24 cellular contexts compared by ENCODE assay signal in the genomic region with DNA sequence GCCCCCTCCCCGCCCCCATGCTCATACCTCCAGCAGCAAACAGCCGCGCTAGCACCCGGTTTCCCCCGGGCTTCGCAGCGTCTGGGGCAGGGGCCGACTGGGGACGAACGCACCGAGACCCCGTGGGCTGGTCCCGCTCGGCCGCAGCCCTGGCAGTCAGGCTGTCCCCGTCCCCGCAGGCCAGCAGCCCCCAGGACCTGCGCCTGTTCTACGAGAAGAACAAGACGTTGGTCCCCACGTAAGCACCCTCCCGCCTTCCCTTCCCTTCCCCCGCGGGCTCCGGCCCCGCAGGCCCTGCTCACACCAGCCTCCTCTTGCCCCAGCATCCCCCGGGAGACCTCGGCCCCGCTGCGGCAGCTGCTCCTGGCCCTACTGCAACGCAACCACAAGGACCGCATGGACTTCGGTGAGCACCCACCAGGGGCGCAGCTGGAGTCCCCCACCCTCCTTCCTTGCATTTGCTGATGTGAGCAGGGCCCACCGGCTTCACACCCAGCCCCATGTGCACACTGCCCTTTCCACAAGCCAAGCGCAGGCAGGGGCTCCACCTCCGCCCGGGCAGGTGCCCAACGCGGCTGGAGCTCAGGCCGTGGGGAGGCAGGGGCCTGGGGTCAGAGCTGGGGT. TPM values are rescaled to one million over a fixed set of nuclear protein-coding genes. Genes with fewer than 3 reads are reported as not detected.
DNase-seq lines count a peak whose midpoint lies in the region; ATAC-seq and TF ChIP-seq lines count a peak whose summit lies in the region.
"Had no signal": no experiment of that assay in that cellular context is flagged by ENCODE, and none has a peak within 500 bp of the region (broad histone marks: within the 10 kb centered on the region; RNA-seq: fewer than 3 reads in every experiment).

No MANE protein-coding gene starts in this region.

- H3K27me3 ChIP-seq in right lobe of liver (no peaks in the 10 kb centered on the region), spleen (replicated peaks in 1 of 7) (no peaks in the 10 kb centered on the region), vagina (no peaks in the 10 kb centered on the region)
- H3K27me3 ChIP-seq: MG63 had no signal

- no peak for TF ChIP-seq CTCF in right lobe of liver (IDR thresholded peaks at IDR 0.05)
- no peak for TF ChIP-seq CTCF in spleen (IDR thresholded peaks at IDR 0.05 in 8 of 11, conservative IDR thresholded peaks at IDR 0.05 in 3 of 11)
- no peak for TF ChIP-seq CTCF in vagina (IDR thresholded peaks at IDR 0.05)

- no peak for ATAC-seq in left ventricle myocardium superior
- ATAC-seq in Right ventricle myocardium inferior: no peak
- no peak for ATAC-seq in right lobe of liver
- no peak for ATAC-seq in activated T-cell treated with anti-CD3 and anti-CD28 coated beads, Interleukin-2, amount 50 U/mL, for 72 hours (replicated peaks in 1 of 2)
- ATAC-seq: CD8-positive, alpha-beta T cell had no signal

- H3K4me1 ChIP-seq in right lobe of liver (no peaks in the 10 kb centered on the region), spleen (peaks cover 5 to 45% (median 22%) of the 10 kb centered on the region in 6 donors), vagina (peaks cover 21% of the 10 kb centered on the region)
- H3K4me1 ChIP-seq: Caco-2 had no signal

- H3K36me3 Mint-ChIP-seq in activated T-cell treated with anti-CD3 and anti-CD28 coated beads, Interleukin-2, amount 50 U/mL, for 72 hours (ENCODE audit: insufficient read depth in 2 of 2): no peaks in the 10 kb centered on the region

- peak; percentile 25 for DNase-seq in left ventricle myocardium superior
- no peak for DNase-seq in Right ventricle myocardium inferior (ENCODE audit: missing footprints)
- DNase-seq in caudate nucleus (lab: John Stamatoyannopoulos, UW): no peak
- DNase-seq in right lobe of liver: peak in 2 of 3 donors; percentile 47 to 50
- peak; percentile 64 for DNase-seq in spleen
- no peak for DNase-seq in activated T-cell treated with anti-CD3 and anti-CD28 coated beads, Interleukin-2, amount 50 U/mL, for 72 hours
- DNase-seq in vagina (ENCODE audit: extremely low spot score in 2 of 2): no peak
- DNase-seq in NCI-H2171 treated with DMSO at 0.1 percent for 48 hours (lab: John Stamatoyannopoulos, UW): no peak
- DNase-seq: 8988T; ACHN; C1 segment of cervical spinal cord; Caco-2; CD8-positive, alpha-beta T cell; GDM1; KG1; MG63; NCI-H1105 treated with DMSO at 0.1 percent for 48 hours; NCI-H146; NCI-H1930; NCI-H2107; NCI-H446; NCI-H526; RPMI8226; SHP77 treated with DMSO at 0.1 percent for 48 hours had no signal

- H3K4me3 Mint-ChIP-seq in activated T-cell treated with anti-CD3 and anti-CD28 coated beads, Interleukin-2, amount 50 U/mL, for 72 hours: no peak overlapping the region
- H3K4me3 Mint-ChIP-seq: CD8-positive, alpha-beta T cell had no signal

- intact Hi-C loops in left ventricle myocardium superior (cut with micrococcal nuclease): no loop called here
- intact Hi-C loops in Right ventricle myocardium inferior (cut with DNase I): no loop called here
- intact Hi-C loops in right lobe of liver (cut with DNase I): no loop called here
- intact Hi-C loops in spleen (cut with DNase I; ENCODE audit: low total_unique reads): no loop called here
- intact Hi-C loops in vagina (cut with DNase I): no loop called here

- no peaks in the 10 kb centered on the region for H3K4me1 Mint-ChIP-seq in activated T-cell treated with anti-CD3 and anti-CD28 coated beads, Interleukin-2, amount 50 U/mL, for 72 hours (ENCODE audit: low read depth)

- WGBS in right lobe of liver (ENCODE audit: insufficient coverage, low coverage, low lambda C conversion rate, missing lambda C conversion rate): 93% methylated on average over 11 of the region's 41 CpGs
- 94 to 97% (median 95%) methylated on average over 27 to 41 of the region's 41 CpGs for WGBS in spleen, 5 donors

- TF ChIP-seq POLR2A in right lobe of liver (IDR thresholded peaks at IDR 0.05) (no peak), spleen (IDR thresholded peaks at IDR 0.05) (no peak), vagina (IDR thresholded peaks at IDR 0.05) (no peak)

- no peak overlapping the region for H3K27ac Mint-ChIP-seq in activated T-cell treated with anti-CD3 and anti-CD28 coated beads, Interleukin-2, amount 50 U/mL, for 72 hours
- H3K27ac Mint-ChIP-seq: CD8-positive, alpha-beta T cell had no signal

- no peak overlapping the region for H3K4me3 ChIP-seq in right lobe of liver
- H3K4me3 ChIP-seq in spleen: no peak overlapping the region
- H3K4me3 ChIP-seq in vagina: no peak overlapping the region
- H3K4me3 ChIP-seq: MG63 had no signal

- H3K36me3 ChIP-seq in right lobe of liver: peaks cover 0 to 72% (median 39%) of the 10 kb centered on the region in 4 donors
- peaks cover 3 to 93% (median 72%) of the 10 kb centered on the region in 6 donors for H3K36me3 ChIP-seq in spleen
- H3K36me3 ChIP-seq in vagina: peaks cover 0 to 67% of the 10 kb centered on the region in 2 donors

- H3K27ac ChIP-seq in caudate nucleus (ENCODE audit: low read depth, low read length) (peak overlapping the region; percentile 65), right lobe of liver (no peak overlapping the region), spleen (no peak overlapping the region), vagina (no peak overlapping the region)

- H3K9me3 ChIP-seq in right lobe of liver (no peaks in the 10 kb centered on the region), spleen (no peaks in the 10 kb centered on the region), vagina (no peaks in the 10 kb centered on the region)
- H3K9me3 ChIP-seq: Caco-2, MG63 had no signal

- no peaks in the 10 kb centered on the region for H3K9me3 Mint-ChIP-seq in activated T-cell treated with anti-CD3 and anti-CD28 coated beads, Interleukin-2, amount 50 U/mL, for 72 hours
- H3K9me3 Mint-ChIP-seq: CD8-positive, alpha-beta T cell had no signal

- no peaks in the 10 kb centered on the region for H3K27me3 Mint-ChIP-seq in activated T-cell treated with anti-CD3 and anti-CD28 coated beads, Interleukin-2, amount 50 U/mL, for 72 hours (ENCODE audit: low read depth)

RNA-seq across cellular contexts. Expression of a gene that starts 15.3 kb away (rescaled TPM):
- total RNA-seq in left ventricle myocardium superior (64.0 TPM), Right ventricle myocardium inferior (49.3 TPM), right lobe of liver (10 to 100 TPM; 14.5 to 39.0 (median 20.5) TPM), spleen (10 to 100 TPM; 30.2 to 60.7 (median 55.0) TPM), vagina (33.1 TPM)
- polyA plus RNA-seq in spleen: 10 to 100 TPM in 2 of 3 donors, 1 to 10 TPM in 1; 9.9 to 35.1 (median 25.3) TPM
- total RNA-seq in activated T-cell treated with anti-CD3 and anti-CD28 coated beads, Interleukin-2, amount 50 U/mL, for 72 hours: 10 to 100 TPM; 29.8 to 31.2 TPM

RNA-seq across cellular contexts. Expression of a gene that starts 19.4 kb away (rescaled TPM):
- total RNA-seq in left ventricle myocardium superior (5.6 TPM), Right ventricle myocardium inferior (9.4 TPM), right lobe of liver (10 to 100 TPM; 14.7 to 23.1 (median 17.7) TPM), spleen (10 to 100 TPM; 16.0 to 42.7 (median 23.3) TPM), vagina (37.6 TPM)
- 10 to 100 TPM; 30.0 to 46.5 (median 41.3) TPM for polyA plus RNA-seq in spleen
- total RNA-seq in activated T-cell treated with anti-CD3 and anti-CD28 coated beads, Interleukin-2, amount 50 U/mL, for 72 hours: 10 to 100 TPM; 37.3 to 53.4 TPM

RNA-seq across cellular contexts. Expression of a gene that starts 40.0 kb away (rescaled TPM):
- total RNA-seq in left ventricle myocardium superior: 14.8 TPM
- total RNA-seq in Right ventricle myocardium inferior: 13.9 TPM
- 10 to 100 TPM; 10.9 to 16.3 (median 13.3) TPM for total RNA-seq in right lobe of liver
- total RNA-seq in spleen: 10 to 100 TPM; 41.1 to 70.2 (median 48.3) TPM
- 10 to 100 TPM; 11.8 to 20.8 (median 17.5) TPM for polyA plus RNA-seq in spleen
- total RNA-seq in activated T-cell treated with anti-CD3 and anti-CD28 coated beads, Interleukin-2, amount 50 U/mL, for 72 hours: 10 to 100 TPM; 51.7 to 52.3 TPM
- total RNA-seq in vagina: 35.6 TPM

Comparison
In these comparisons a context has a peak if more than half of its experiments do, and no peak if none do; other contexts are left out.
1. DNase-seq: peak in left ventricle myocardium superior (single experiment), right lobe of liver (2 of 3) and spleen (single experiment); none in Right ventricle myocardium inferior (single experiment), caudate nucleus (0 of 61), activated T-cell treated with anti-CD3 and anti-CD28 coated beads, Interleukin-2, amount 50 U/mL, for 72 hours (0 of 2), vagina (0 of 2) and NCI-H2171 treated with DMSO at 0.1 percent for 48 hours (single experiment).